10 cellular contexts compared by ENCODE assay signal in the genomic region with DNA sequence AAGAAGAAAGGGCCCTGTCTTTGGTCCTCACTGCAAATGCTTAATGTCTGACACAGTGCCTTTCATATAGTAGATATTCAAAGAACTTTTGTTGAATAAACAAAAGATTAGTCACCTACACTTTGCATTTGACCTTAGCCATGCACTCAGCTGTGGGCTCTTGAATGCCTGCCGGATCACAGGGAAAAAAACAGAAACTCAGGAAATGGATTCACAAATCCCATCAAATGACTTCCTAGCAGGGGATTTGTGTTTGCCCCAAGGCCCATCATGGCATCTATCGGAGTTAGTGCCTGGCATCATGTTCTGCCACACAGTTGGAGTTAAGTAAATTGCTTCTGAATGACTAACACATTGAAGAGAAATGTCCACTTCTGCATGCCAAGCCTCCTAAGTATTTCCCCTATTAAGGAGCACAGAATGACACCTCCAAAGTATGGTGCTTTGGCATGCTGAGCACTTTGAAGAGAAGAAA.
A peak's percentile ranks its signal among the peaks of the same experiment; 100 is the strongest.
DNase-seq lines count a peak whose midpoint lies in the region; ATAC-seq, FAIRE-seq and TF ChIP-seq lines count a peak whose summit lies in the region.
"Had no signal": no experiment of that assay in that cellular context is flagged by ENCODE, and none has a peak within 500 bp of the region (broad histone marks: within the 10 kb centered on the region; RNA-seq: fewer than 3 reads in every experiment).

No MANE protein-coding gene starts in this region.

- H3K27ac ChIP-seq in left lung = peak overlapping the region; percentile 45 to 57

- TF ChIP-seq CTCF in bronchial epithelial cell (IDR thresholded peaks at IDR 0.05; ENCODE audit: insufficient read depth, low read length, severe bottlenecking) = no peak
- TF ChIP-seq CTCF in left lung (IDR thresholded peaks at IDR 0.05) = no peak

- H3K27me3 ChIP-seq in bronchial epithelial cell (ENCODE audit: control insufficient read depth, insufficient read depth, low read length) (no peaks in the 10 kb centered on the region), left lung (no peaks in the 10 kb centered on the region)

- FAIRE-seq in HTR-8/SVneo (lab: Jason Lieb, UNC) = peak; percentile 98
- no peak for FAIRE-seq in bronchial epithelial cell (lab: Jason Lieb, UNC)

- intact Hi-C loops in left lung (cut with DNase I) = no loop called here

- H3K27ac Mint-ChIP-seq in activated naive CD8-positive, alpha-beta T cell treated with anti-CD3 and anti-CD28 coated beads, Interleukin-2, amount 50 U/mL, for 24 hours = no peak overlapping the region

- DNase-seq in A172 (ENCODE audit: low spot score) (peak; percentile 94), HTR-8/SVneo (ENCODE audit: insufficient read length, low spot score) (peak; percentile 72), bronchial epithelial cell (ENCODE audit: low read depth) (peak; percentile 85), left lung (no peak), DMS79 (lab: John Stamatoyannopoulos, UW) (no peak), T-helper 1 cell (no peak)
- DNase-seq in activated naive CD8-positive, alpha-beta T cell treated with anti-CD3 and anti-CD28 coated beads, Interleukin-2, amount 50 U/mL, for 24 hours = no peak
- DNase-seq: CD4-positive, CD25-positive, alpha-beta regulatory T cell; NCI-H1417 treated with DMSO at 0.1 percent for 48 hours had no signal

- no peaks in the 10 kb centered on the region for H3K36me3 ChIP-seq in bronchial epithelial cell (ENCODE audit: control insufficient read depth, insufficient read depth, low read length)
- no peaks in the 10 kb centered on the region for H3K36me3 ChIP-seq in left lung

- H3K4me3 Mint-ChIP-seq in activated naive CD8-positive, alpha-beta T cell treated with anti-CD3 and anti-CD28 coated beads, Interleukin-2, amount 50 U/mL, for 24 hours = no peak overlapping the region
- H3K4me3 Mint-ChIP-seq: CD4-positive, CD25-positive, alpha-beta regulatory T cell had no signal

- H3K27me3 Mint-ChIP-seq in activated naive CD8-positive, alpha-beta T cell treated with anti-CD3 and anti-CD28 coated beads, Interleukin-2, amount 50 U/mL, for 24 hours = peaks cover 18% of the 10 kb centered on the region
- H3K27me3 Mint-ChIP-seq: CD4-positive, CD25-positive, alpha-beta regulatory T cell had no signal

- ATAC-seq in left lung (peak; percentile 77), HG02759 (IDR thresholded peaks at IDR 0.05; ENCODE audit: unreplicated experiment) (no peak)
- ATAC-seq in activated naive CD8-positive, alpha-beta T cell treated with anti-CD3 and anti-CD28 coated beads, Interleukin-2, amount 50 U/mL, for 24 hours = no peak

- H3K9me3 Mint-ChIP-seq in activated naive CD8-positive, alpha-beta T cell treated with anti-CD3 and anti-CD28 coated beads, Interleukin-2, amount 50 U/mL, for 24 hours = peaks cover 10% of the 10 kb centered on the region

- no peaks in the 10 kb centered on the region for H3K36me3 Mint-ChIP-seq in activated naive CD8-positive, alpha-beta T cell treated with anti-CD3 and anti-CD28 coated beads, Interleukin-2, amount 50 U/mL, for 24 hours (ENCODE audit: low read depth)
- H3K36me3 Mint-ChIP-seq: CD4-positive, CD25-positive, alpha-beta regulatory T cell had no signal

- H3K4me1 ChIP-seq in left lung = peaks cover 0 to 12% of the 10 kb centered on the region in 2 donors

- H3K9me3 ChIP-seq in left lung = no peaks in the 10 kb centered on the region

- no peak overlapping the region for H3K4me3 ChIP-seq in bronchial epithelial cell (ENCODE audit: low read depth, low read length)
- no peak overlapping the region for H3K4me3 ChIP-seq in left lung

- peaks cover 17% of the 10 kb centered on the region for H3K4me1 Mint-ChIP-seq in activated naive CD8-positive, alpha-beta T cell treated with anti-CD3 and anti-CD28 coated beads, Interleukin-2, amount 50 U/mL, for 24 hours
- H3K4me1 Mint-ChIP-seq: CD4-positive, CD25-positive, alpha-beta regulatory T cell had no signal

Comparison
In these comparisons a context has a peak if more than half of its experiments do, and no peak if none do; other contexts are left out.
1. DNase-seq: peak in A172 (single experiment), HTR-8/SVneo (single experiment) and bronchial epithelial cell (single experiment); none in left lung (0 of 2), DMS79 (single experiment), activated naive CD8-positive, alpha-beta T cell treated with anti-CD3 and anti-CD28 coated beads, Interleukin-2, amount 50 U/mL, for 24 hours (single experiment) and T-helper 1 cell (0 of 5).